In genomic region chr11:45848654-45849081, GRCh38 we compare ENCODE assay signal across 1 cellular context.
TF ChIP-seq lines count a peak whose summit lies in the region.

No MANE protein-coding gene starts in this region.

TF ChIP-seq in HepG2, 621 proteins besides CTCF, POLR2A, EP300 and RAD21 (continued from another document and continues in another):
- TF ChIP-seq KDM4B (CRISPR knock-in tag; IDR thresholded peaks at IDR 0.05) (no peak), ZNF646 (CRISPR knock-in tag; IDR thresholded peaks at IDR 0.05) (no peak), ZSCAN31 (CRISPR knock-in tag; IDR thresholded peaks at IDR 0.05; ENCODE audit: low read depth) (no peak), PLSCR1 (CRISPR knock-in tag; IDR thresholded peaks at IDR 0.05; ENCODE audit: borderline replicate concordance) (no peak), BCL6 (CRISPR knock-in tag; IDR thresholded peaks at IDR 0.05) (peak; percentile 84), PPARG (CRISPR knock-in tag; conservative IDR thresholded peaks at IDR 0.05) (no peak), CBX1 (IDR thresholded peaks at IDR 0.05; ENCODE audit: low read depth) (no peak), ZKSCAN5 (CRISPR knock-in tag; IDR thresholded peaks at IDR 0.05) (no peak), ZBTB10 (CRISPR knock-in tag; IDR thresholded peaks at IDR 0.05; ENCODE audit: borderline replicate concordance) (no peak), GATAD1 (CRISPR knock-in tag; IDR thresholded peaks at IDR 0.05) (0 out of 2 replicates have a peak, but pooled peaks have one; percentile 34), STAT6 (CRISPR knock-in tag; IDR thresholded peaks at IDR 0.05; ENCODE audit: borderline replicate concordance) (no peak), MIER3 (CRISPR knock-in tag; IDR thresholded peaks at IDR 0.05; ENCODE audit: borderline replicate concordance) (0 out of 2 replicates have a peak, but pooled peaks have one; percentile 28), RNF219 (CRISPR knock-in tag; IDR thresholded peaks at IDR 0.05) (no peak), ZSCAN21 (CRISPR knock-in tag; IDR thresholded peaks at IDR 0.05; ENCODE audit: borderline replicate concordance) (no peak), MAX (IDR thresholded peaks at IDR 0.05) (no peak), ZNF878 (CRISPR knock-in tag; IDR thresholded peaks at IDR 0.05) (no peak), MTF1 (CRISPR knock-in tag; IDR thresholded peaks at IDR 0.05) (no peak), ZMAT5 (CRISPR knock-in tag; IDR thresholded peaks at IDR 0.05; ENCODE audit: borderline replicate concordance, low read depth) (no peak), ZNF766 (CRISPR knock-in tag; IDR thresholded peaks at IDR 0.05; ENCODE audit: borderline replicate concordance) (no peak), SUZ12 (IDR thresholded peaks at IDR 0.05; ENCODE audit: low read depth, low read length) (no peak), ZFP90 (CRISPR knock-in tag; IDR thresholded peaks at IDR 0.05; ENCODE audit: borderline replicate concordance) (no peak), LCORL (IDR thresholded peaks at IDR 0.05) (no peak), LCORL (CRISPR knock-in tag; IDR thresholded peaks at IDR 0.05) (no peak)
- TF ChIP-seq, protein P1, sequence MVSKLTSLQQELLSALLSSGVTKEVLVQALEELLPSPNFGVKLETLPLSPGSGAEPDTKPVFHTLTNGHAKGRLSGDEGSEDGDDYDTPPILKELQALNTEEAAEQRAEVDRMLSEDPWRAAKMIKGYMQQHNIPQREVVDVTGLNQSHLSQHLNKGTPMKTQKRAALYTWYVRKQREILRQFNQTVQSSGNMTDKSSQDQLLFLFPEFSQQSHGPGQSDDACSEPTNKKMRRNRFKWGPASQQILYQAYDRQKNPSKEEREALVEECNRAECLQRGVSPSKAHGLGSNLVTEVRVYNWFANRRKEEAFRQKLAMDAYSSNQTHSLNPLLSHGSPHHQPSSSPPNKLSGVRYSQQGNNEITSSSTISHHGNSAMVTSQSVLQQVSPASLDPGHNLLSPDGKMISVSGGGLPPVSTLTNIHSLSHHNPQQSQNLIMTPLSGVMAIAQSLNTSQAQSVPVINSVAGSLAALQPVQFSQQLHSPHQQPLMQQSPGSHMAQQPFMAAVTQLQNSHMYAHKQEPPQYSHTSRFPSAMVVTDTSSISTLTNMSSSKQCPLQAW (CRISPR knock-in tag; IDR thresholded peaks at IDR 0.05) = no peak
- TF ChIP-seq, protein P2, sequence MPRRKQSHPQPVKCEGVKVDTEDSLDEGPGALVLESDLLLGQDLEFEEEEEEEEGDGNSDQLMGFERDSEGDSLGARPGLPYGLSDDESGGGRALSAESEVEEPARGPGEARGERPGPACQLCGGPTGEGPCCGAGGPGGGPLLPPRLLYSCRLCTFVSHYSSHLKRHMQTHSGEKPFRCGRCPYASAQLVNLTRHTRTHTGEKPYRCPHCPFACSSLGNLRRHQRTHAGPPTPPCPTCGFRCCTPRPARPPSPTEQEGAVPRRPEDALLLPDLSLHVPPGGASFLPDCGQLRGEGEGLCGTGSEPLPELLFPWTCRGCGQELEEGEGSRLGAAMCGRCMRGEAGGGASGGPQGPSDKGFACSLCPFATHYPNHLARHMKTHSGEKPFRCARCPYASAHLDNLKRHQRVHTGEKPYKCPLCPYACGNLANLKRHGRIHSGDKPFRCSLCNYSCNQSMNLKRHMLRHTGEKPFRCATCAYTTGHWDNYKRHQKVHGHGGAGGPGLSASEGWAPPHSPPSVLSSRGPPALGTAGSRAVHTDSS (CRISPR knock-in tag; conservative IDR thresholded peaks at IDR 0.05) = no peak
- TF ChIP-seq, protein P3, sequence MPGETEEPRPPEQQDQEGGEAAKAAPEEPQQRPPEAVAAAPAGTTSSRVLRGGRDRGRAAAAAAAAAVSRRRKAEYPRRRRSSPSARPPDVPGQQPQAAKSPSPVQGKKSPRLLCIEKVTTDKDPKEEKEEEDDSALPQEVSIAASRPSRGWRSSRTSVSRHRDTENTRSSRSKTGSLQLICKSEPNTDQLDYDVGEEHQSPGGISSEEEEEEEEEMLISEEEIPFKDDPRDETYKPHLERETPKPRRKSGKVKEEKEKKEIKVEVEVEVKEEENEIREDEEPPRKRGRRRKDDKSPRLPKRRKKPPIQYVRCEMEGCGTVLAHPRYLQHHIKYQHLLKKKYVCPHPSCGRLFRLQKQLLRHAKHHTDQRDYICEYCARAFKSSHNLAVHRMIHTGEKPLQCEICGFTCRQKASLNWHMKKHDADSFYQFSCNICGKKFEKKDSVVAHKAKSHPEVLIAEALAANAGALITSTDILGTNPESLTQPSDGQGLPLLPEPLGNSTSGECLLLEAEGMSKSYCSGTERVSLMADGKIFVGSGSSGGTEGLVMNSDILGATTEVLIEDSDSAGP (CRISPR knock-in tag; IDR thresholded peaks at IDR 0.05; ENCODE audit: borderline replicate concordance) = no peak
